Comparison of ENCODE assay signal across 13 cellular contexts in the genomic region with DNA sequence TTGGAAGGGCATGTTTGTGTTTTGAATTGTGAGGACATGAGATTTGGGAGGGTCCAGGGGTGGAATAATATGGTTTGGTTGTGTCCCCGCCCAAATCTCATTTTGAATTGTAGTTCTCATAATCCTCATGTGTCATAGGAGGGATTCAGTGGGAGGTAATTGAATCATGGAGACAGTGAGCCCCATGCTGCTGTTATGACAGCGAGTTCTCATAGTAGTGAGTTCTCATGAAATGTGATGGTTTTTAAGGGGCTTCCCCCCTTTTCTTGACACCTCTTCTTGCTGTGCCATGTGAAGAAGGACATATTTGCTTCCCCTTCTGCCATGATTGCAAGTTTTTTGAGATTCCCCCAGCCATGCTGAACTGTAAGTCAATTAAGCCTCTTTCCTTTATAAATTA.
"Had no signal": no experiment of that assay in that cellular context is flagged by ENCODE, and none has a peak within 500 bp of the region (broad histone marks: within the 10 kb centered on the region; RNA-seq: fewer than 3 reads in every experiment).

No MANE protein-coding gene starts in this region.

- ATAC-seq: foreskin keratinocyte, sciatic nerve, WTC11 had no signal

- DNase-seq: aorta; cerebellar nuclear complex; effector CD8-positive, alpha-beta T cell; foreskin keratinocyte; glutamatergic neuron; hypothalamus; left ventricle myocardium inferior; naive B cell; T-helper 2 cell; thyroid gland had no signal

- H3K27ac Mint-ChIP-seq: naive B cell, neural progenitor cell, WTC11 had no signal

- H3K4me3 Mint-ChIP-seq: neural progenitor cell, WTC11 had no signal

- H3K27me3 Mint-ChIP-seq: naive B cell had no signal
